In the genomic region with DNA sequence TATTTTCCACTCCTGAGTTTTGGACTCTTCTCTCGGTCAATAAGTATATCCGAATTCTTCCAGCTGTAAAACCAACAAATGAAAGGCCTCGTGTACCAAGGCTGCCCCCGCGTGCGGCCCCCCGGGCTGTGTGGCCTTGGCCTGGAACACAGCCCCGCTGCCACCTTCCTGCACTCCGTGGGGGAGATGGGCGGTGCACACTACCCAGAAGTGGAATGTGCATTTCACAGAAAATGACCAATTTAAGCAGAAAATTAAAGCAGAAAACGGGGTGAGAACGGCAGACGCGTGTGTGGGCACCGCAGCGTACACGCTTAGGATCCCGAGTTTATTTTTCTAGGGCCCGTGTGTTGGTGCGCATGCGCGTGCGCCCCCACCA, we compare ENCODE assay signal across 14 cellular contexts. TPM values are rescaled to one million over a fixed set of nuclear protein-coding genes. Genes with fewer than 3 reads are reported as not detected.
DNase-seq lines count a peak whose midpoint lies in the region; ATAC-seq and TF ChIP-seq lines count a peak whose summit lies in the region.
"Had no signal": no experiment of that assay in that cellular context is flagged by ENCODE, and none has a peak within 500 bp of the region (broad histone marks: within the 10 kb centered on the region; RNA-seq: fewer than 3 reads in every experiment).

No MANE protein-coding gene starts in this region.

- H3K36me3 Mint-ChIP-seq in stimulated activated effector memory CD8-positive, alpha-beta T cell treated with anti-CD3 and anti-CD28 coated beads, Interleukin-12 subunit alpha, Interleukin-12 subunit beta, amount 100 ng/mL, for 72 hours: no peaks in the 10 kb centered on the region
- no peaks in the 10 kb centered on the region for H3K36me3 Mint-ChIP-seq in activated CD8-positive, alpha-beta memory T cell treated with anti-CD3 and anti-CD28 coated beads, Interleukin-2, amount 10 ng/mL, durations not matched to agents 7 days and 5 days

- TF ChIP-seq POLR2A in adrenal gland (IDR thresholded peaks at IDR 0.05): no peak

- DNase-seq in GM23248 (no peak), adrenal gland (no peak), lower lobe of right lung (no peak), omental fat pad (ENCODE audit: low spot score) (no peak), WERI-Rb-1 (no peak), DMS79 (lab: John Stamatoyannopoulos, UW) (no peak)
- no peak for DNase-seq in stimulated activated effector memory CD8-positive, alpha-beta T cell treated with anti-CD3 and anti-CD28 coated beads, Interleukin-12 subunit alpha, Interleukin-12 subunit beta, amount 100 ng/mL, for 72 hours (ENCODE audit: low spot score in 2 of 2)
- DNase-seq in activated CD8-positive, alpha-beta memory T cell treated with anti-CD3 and anti-CD28 coated beads, Interleukin-2, amount 10 ng/mL, durations not matched to agents 7 days and 5 days: no peak
- DNase-seq: central memory CD4-positive, alpha-beta T cell; DND-41; mesendoderm; NCI-H1436; NK-92 treated with Interleukin-12 subunit alpha and Interleukin-12 subunit beta, amount 100 ng/mL, for 24 hours had no signal

- ATAC-seq in lower lobe of right lung: no peak
- ATAC-seq in stimulated activated effector memory CD8-positive, alpha-beta T cell treated with anti-CD3 and anti-CD28 coated beads, Interleukin-12 subunit alpha, Interleukin-12 subunit beta, amount 100 ng/mL, for 72 hours: no peak
- ATAC-seq in omental fat pad (ENCODE audit: low FRiP score): no peak
- no peak for ATAC-seq in activated CD8-positive, alpha-beta memory T cell treated with anti-CD3 and anti-CD28 coated beads, Interleukin-2, amount 10 ng/mL, durations not matched to agents 7 days and 5 days

- no peaks in the 10 kb centered on the region for H3K79me2 ChIP-seq in GM23248 (ENCODE audit: insufficient read depth)

- H3K9me2 ChIP-seq in GM23248 (ENCODE audit: insufficient read depth): no peaks in the 10 kb centered on the region

- no peak overlapping the region for H3K27ac Mint-ChIP-seq in stimulated activated effector memory CD8-positive, alpha-beta T cell treated with anti-CD3 and anti-CD28 coated beads, Interleukin-12 subunit alpha, Interleukin-12 subunit beta, amount 100 ng/mL, for 72 hours
- H3K27ac Mint-ChIP-seq in activated CD8-positive, alpha-beta memory T cell treated with anti-CD3 and anti-CD28 coated beads, Interleukin-2, amount 10 ng/mL, durations not matched to agents 7 days and 5 days: no peak overlapping the region
- H3K27ac Mint-ChIP-seq: T-helper 1 cell treated with Interleukin-12 subunit alpha and Interleukin-12 subunit beta and Interleukin-4 antibody, amounts not matched to agents 30 μg/mL and 1 μg/mL, for 36 hours had no signal

- peaks cover 20% of the 10 kb centered on the region for H3K4me1 Mint-ChIP-seq in stimulated activated effector memory CD8-positive, alpha-beta T cell treated with anti-CD3 and anti-CD28 coated beads, Interleukin-12 subunit alpha, Interleukin-12 subunit beta, amount 100 ng/mL, for 72 hours
- peaks cover 6% of the 10 kb centered on the region for H3K4me1 Mint-ChIP-seq in activated CD8-positive, alpha-beta memory T cell treated with anti-CD3 and anti-CD28 coated beads, Interleukin-2, amount 10 ng/mL, durations not matched to agents 7 days and 5 days

- H3K4me1 ChIP-seq in GM23248 (ENCODE audit: insufficient read depth): peaks cover 15% of the 10 kb centered on the region
- H3K4me1 ChIP-seq in adrenal gland (replicated peaks in 1 of 2): peaks cover 4 to 11% of the 10 kb centered on the region in 2 donors
- peaks cover 7% of the 10 kb centered on the region for H3K4me1 ChIP-seq in lower lobe of right lung

- H3K27me3 ChIP-seq in GM23248 (replicated peaks; ENCODE audit: insufficient read depth): no peaks in the 10 kb centered on the region
- no peaks in the 10 kb centered on the region for H3K27me3 ChIP-seq in adrenal gland
- H3K27me3 ChIP-seq in lower lobe of right lung (ENCODE audit: low read depth): no peaks in the 10 kb centered on the region
- H3K27me3 ChIP-seq in WERI-Rb-1 (ENCODE audit: insufficient read depth, low read depth, severe bottlenecking): no peaks in the 10 kb centered on the region

- TF ChIP-seq CTCF in adrenal gland (IDR thresholded peaks at IDR 0.05): no peak
- TF ChIP-seq CTCF in lower lobe of right lung (IDR thresholded peaks at IDR 0.05): no peak
- no peak for TF ChIP-seq CTCF in omental fat pad (IDR thresholded peaks at IDR 0.05)
- TF ChIP-seq CTCF in WERI-Rb-1 (IDR thresholded peaks at IDR 0.05; ENCODE audit: low read depth, low read length): no peak

- CTCF ChIA-PET in activated CD8-positive, alpha-beta memory T cell treated with anti-CD3 and anti-CD28 coated beads, Interleukin-2, amount 10 ng/mL, durations not matched to agents 7 days and 5 days (lab: Charles Lee): no interaction called here

- H2AFZ ChIP-seq in GM23248: peak overlapping the region; percentile 92

- H3K9me3 ChIP-seq in GM23248 (ENCODE audit: low read depth) (no peaks in the 10 kb centered on the region), adrenal gland (replicated peaks in 1 of 3) (no peaks in the 10 kb centered on the region), lower lobe of right lung (no peaks in the 10 kb centered on the region), WERI-Rb-1 (ENCODE audit: severe bottlenecking) (no peaks in the 10 kb centered on the region)

- H3F3A ChIP-seq in GM23248 (ENCODE audit: insufficient read depth): 0 out of 2 replicates have a peak, but pooled peaks cover 3% of the 10 kb centered on the region

- peaks cover 22% of the 10 kb centered on the region for H3K27me3 Mint-ChIP-seq in activated CD8-positive, alpha-beta memory T cell treated with anti-CD3 and anti-CD28 coated beads, Interleukin-2, amount 10 ng/mL, durations not matched to agents 7 days and 5 days

- intact Hi-C loops in adrenal gland (cut with DNase I) (no loop called here), lower lobe of right lung (cut with DNase I) (no loop called here)

- peak overlapping the region; percentile 69 for H3K9ac ChIP-seq in GM23248

- in situ Hi-C loops in GM23248 (cut with MboI): no loop called here

- peak overlapping the region; percentile 66 for H3K4me3 Mint-ChIP-seq in stimulated activated effector memory CD8-positive, alpha-beta T cell treated with anti-CD3 and anti-CD28 coated beads, Interleukin-12 subunit alpha, Interleukin-12 subunit beta, amount 100 ng/mL, for 72 hours
- H3K4me3 Mint-ChIP-seq in activated CD8-positive, alpha-beta memory T cell treated with anti-CD3 and anti-CD28 coated beads, Interleukin-2, amount 10 ng/mL, durations not matched to agents 7 days and 5 days: no peak overlapping the region

- H3K36me3 ChIP-seq in GM23248 (ENCODE audit: low read depth) (no peaks in the 10 kb centered on the region), adrenal gland (replicated peaks in 1 of 2) (no peaks in the 10 kb centered on the region), lower lobe of right lung (no peaks in the 10 kb centered on the region), WERI-Rb-1 (no peaks in the 10 kb centered on the region)

- WGBS in GM23248 (ENCODE audit: low coverage in 1 of 2, low lambda C conversion rate in 2 of 2, missing lambda C conversion rate in 2 of 2), 2 experiments: 73 to 75% methylated on average over 23 of the region's 23 CpGs
- WGBS in adrenal gland, 4 donors: 65 to 69% (median 68%) methylated on average over 23 of the region's 23 CpGs

- peak overlapping the region; percentile 77 for H3K4me3 ChIP-seq in GM23248
- H3K4me3 ChIP-seq in adrenal gland: peak overlapping the region in 2 of 4 donors; percentile 61 to 70
- peak overlapping the region; percentile 51 for H3K4me3 ChIP-seq in lower lobe of right lung
- no peak overlapping the region for H3K4me3 ChIP-seq in WERI-Rb-1 (ENCODE audit: low read depth, low read length)

- H4K20me1 ChIP-seq in GM23248 (ENCODE audit: insufficient read depth): no peaks in the 10 kb centered on the region

- H3K27ac ChIP-seq in GM23248 (peak overlapping the region; percentile 46), adrenal gland (peak overlapping the region in 4 of 5 donors; percentile 55 to 92 (median 90)), lower lobe of right lung (peak overlapping the region; percentile 69), WERI-Rb-1 (no peak overlapping the region)

- H3K9me3 Mint-ChIP-seq in stimulated activated effector memory CD8-positive, alpha-beta T cell treated with anti-CD3 and anti-CD28 coated beads, Interleukin-12 subunit alpha, Interleukin-12 subunit beta, amount 100 ng/mL, for 72 hours: no peaks in the 10 kb centered on the region
- no peaks in the 10 kb centered on the region for H3K9me3 Mint-ChIP-seq in activated CD8-positive, alpha-beta memory T cell treated with anti-CD3 and anti-CD28 coated beads, Interleukin-2, amount 10 ng/mL, durations not matched to agents 7 days and 5 days (ENCODE audit: low read depth)
- H3K9me3 Mint-ChIP-seq: T-helper 1 cell treated with Interleukin-12 subunit alpha and Interleukin-12 subunit beta and Interleukin-4 antibody, amounts not matched to agents 30 μg/mL and 1 μg/mL, for 36 hours had no signal

- peak overlapping the region; percentile 95 for H3K4me2 ChIP-seq in GM23248 (ENCODE audit: unreplicated experiment)

RNA-seq across cellular contexts. Expression of a gene that starts 34.4 kb away (rescaled TPM):
- 18.0 and 29.4 TPM in 2 replicates for total RNA-seq in GM23248 (2014; rRNA removed; shearing (Covaris generic))
- polyA plus RNA-seq in GM23248 (2016; fragmentation: Nextera tagmentation; extraction: Ambion mirVana) (16.1 and 17.8 TPM in 2 replicates), adrenal gland (10 to 100 TPM in 2 of 3 donors, 1 to 10 TPM in 1; 8.6 to 18.0 (median 15.0) TPM)
- total RNA-seq in adrenal gland (10 to 100 TPM; 23.8 to 60.1 (median 36.2) TPM), lower lobe of right lung (28.8 TPM), omental fat pad (10 to 100 TPM; 11.2 to 27.7 (median 16.6) TPM)
- 1 to 10 TPM; 1.5 to 2.0 TPM for total RNA-seq in activated CD8-positive, alpha-beta memory T cell treated with anti-CD3 and anti-CD28 coated beads, Interleukin-2, amount 10 ng/mL, durations not matched to agents 7 days and 5 days
